ENCODE assay signal across 31 cellular contexts in the genomic region with DNA sequence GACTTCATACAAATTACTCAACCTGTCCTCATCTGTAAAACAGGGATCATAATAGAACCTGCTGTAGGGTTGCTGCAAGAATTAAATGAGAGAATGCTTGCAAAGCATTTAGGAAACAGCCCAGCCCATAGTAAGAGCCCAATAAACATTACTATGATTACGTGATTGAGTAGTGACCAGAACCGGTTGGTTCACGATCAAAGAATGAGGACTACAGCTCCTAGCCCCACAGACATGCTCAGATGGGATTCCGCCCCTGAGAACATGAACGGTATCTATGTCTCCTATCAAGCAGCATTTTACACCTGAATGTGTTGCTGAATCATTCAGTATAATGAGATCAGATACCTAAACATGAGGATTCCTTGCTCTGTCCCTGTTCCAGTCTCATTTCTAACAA.
"Had no signal": no experiment of that assay in that cellular context is flagged by ENCODE, and none has a peak within 500 bp of the region (broad histone marks: within the 10 kb centered on the region; RNA-seq: fewer than 3 reads in every experiment).

No MANE protein-coding gene starts in this region.

- H3K27me3 ChIP-seq: brain microvascular endothelial cell, SJCRH30 had no signal

- H3K9me3 ChIP-seq: SJCRH30 had no signal

- H3K36me3 ChIP-seq: brain microvascular endothelial cell, SJCRH30, WERI-Rb-1 had no signal

- ATAC-seq: activated CD8-positive, alpha-beta T cell treated with anti-CD3 and anti-CD28 coated beads for 36 hours; activated T-cell treated with anti-CD3 and anti-CD28 coated beads, Interleukin-2, amount 50 U/mL, for 72 hours; activated T-helper 17 cell treated with anti-CD3 and anti-CD28 coated beads, Interleukin-2, amount 50 U/mL, for 72 hours; Panc1 had no signal

- DNase-seq: activated CD4-positive, alpha-beta T cell treated with anti-CD3 and anti-CD28 coated beads for 1 hour; activated CD4-positive, alpha-beta T cell treated with anti-CD3 and anti-CD28 coated beads for 48 hours; activated CD4-positive, CD25-positive, alpha-beta regulatory T cell; activated CD8-positive, alpha-beta T cell treated with anti-CD3 and anti-CD28 coated beads for 36 hours; activated effector memory CD4-positive, alpha-beta T cell treated with anti-CD3 and anti-CD28 coated beads, Interleukin-2, amount 50 U/mL, for 16 hours; activated naive CD4-positive, alpha-beta T cell; activated naive CD4-positive, alpha-beta T cell treated with anti-CD3 and anti-CD28 coated beads, Interleukin-2, amount 50 U/mL, for 16 hours; activated naive CD8-positive, alpha-beta T cell treated with anti-CD3 and anti-CD28 coated beads for 36 hours; activated T-cell treated with anti-CD3 and anti-CD28 coated beads, Interleukin-2, amount 50 U/mL, for 1 hour; activated T-cell treated with anti-CD3 and anti-CD28 coated beads, Interleukin-2, amount 50 U/mL, for 72 hours; amniotic stem cell; aorta; brain microvascular endothelial cell; Karpas-422; NCI-H1105; NCI-H1436; NCI-H1694; NCI-H1930; NCI-H2081 treated with DMSO at 0.1 percent for 48 hours; NCI-H226; NCI-H446 treated with DMSO at 0.1 percent for 48 hours; NCI-H524; NCI-H69; NCI-H82; SHP77; SJCRH30; T1000; WERI-Rb-1 had no signal

- H3K27ac ChIP-seq: brain microvascular endothelial cell, SJCRH30, SK-N-MC, WERI-Rb-1 had no signal

- H3K4me3 ChIP-seq: SJCRH30, SK-N-MC had no signal
